23 cellular contexts compared by ENCODE assay signal in the genomic region with DNA sequence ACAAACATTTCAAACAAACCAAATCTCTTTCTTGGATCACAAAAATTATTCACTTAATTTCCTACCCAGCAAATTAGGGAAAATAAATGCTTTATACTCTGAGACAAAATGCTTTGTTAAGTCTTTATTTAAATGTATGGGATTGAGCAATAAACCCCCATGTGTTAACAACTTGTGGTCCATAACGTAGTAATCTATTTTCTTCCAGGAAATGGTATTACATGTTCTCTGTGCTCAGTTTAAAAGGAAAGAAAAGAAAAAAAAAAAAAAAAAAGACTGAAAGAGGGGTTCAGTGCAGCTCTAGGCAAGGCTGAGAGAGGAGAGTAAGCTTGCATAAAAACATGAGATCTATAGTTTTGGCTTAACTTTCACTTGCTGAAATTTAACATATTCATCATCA.
"Had no signal": no experiment of that assay in that cellular context is flagged by ENCODE, and none has a peak within 500 bp of the region (broad histone marks: within the 10 kb centered on the region; RNA-seq: fewer than 3 reads in every experiment).

No MANE protein-coding gene starts in this region.

- H3K27ac ChIP-seq: body of pancreas, cardiac muscle cell, sigmoid colon, stomach, suprapubic skin, tibial nerve had no signal

- H3K27ac Mint-ChIP-seq: activated CD4-positive, alpha-beta memory T cell treated with anti-CD3 and anti-CD28 coated beads for 36 hours; activated naive CD4-positive, alpha-beta T cell treated with anti-CD3 and anti-CD28 coated beads, Interleukin-2, amount 10 ng/mL, durations not matched to agents 7 days and 5 days; mesothelial cell of epicardium; progenitor cell of endocrine pancreas; stimulated activated memory B cell treated with anti-CD40 and anti-IgM and Interleukin-4, amounts not matched to agents 10 μg/mL and 1 μg/mL and 100 μg/mL, for 72 hours had no signal

- H3K4me1 Mint-ChIP-seq: activated naive CD4-positive, alpha-beta T cell treated with anti-CD3 and anti-CD28 coated beads, Interleukin-2, amount 10 ng/mL, durations not matched to agents 7 days and 5 days; mesothelial cell of epicardium; naive thymus-derived CD8-positive, alpha-beta T cell; stimulated activated memory B cell treated with anti-CD40 and anti-IgM and Interleukin-4, amounts not matched to agents 10 μg/mL and 1 μg/mL and 100 μg/mL, for 72 hours had no signal

- FAIRE-seq: endometrium had no signal

- H3K4me3 Mint-ChIP-seq: activated CD4-positive, alpha-beta memory T cell treated with anti-CD3 and anti-CD28 coated beads for 36 hours; activated naive CD4-positive, alpha-beta T cell treated with anti-CD3 and anti-CD28 coated beads, Interleukin-2, amount 10 ng/mL, durations not matched to agents 7 days and 5 days; mesothelial cell of epicardium; naive thymus-derived CD8-positive, alpha-beta T cell; stimulated activated memory B cell treated with anti-CD40 and anti-IgM and Interleukin-4, amounts not matched to agents 10 μg/mL and 1 μg/mL and 100 μg/mL, for 72 hours had no signal

- H3K9me3 Mint-ChIP-seq: activated CD4-positive, alpha-beta memory T cell treated with anti-CD3 and anti-CD28 coated beads for 36 hours; activated naive CD4-positive, alpha-beta T cell treated with anti-CD3 and anti-CD28 coated beads, Interleukin-2, amount 10 ng/mL, durations not matched to agents 7 days and 5 days; mesothelial cell of epicardium; naive thymus-derived CD8-positive, alpha-beta T cell; stimulated activated memory B cell treated with anti-CD40 and anti-IgM and Interleukin-4, amounts not matched to agents 10 μg/mL and 1 μg/mL and 100 μg/mL, for 72 hours had no signal

- H3K4me1 ChIP-seq: body of pancreas, sigmoid colon, stomach, suprapubic skin, tibial nerve had no signal

- H3K9me3 ChIP-seq: body of pancreas, sigmoid colon, stomach, suprapubic skin, tibial nerve had no signal

- H3K4me3 ChIP-seq: body of pancreas, cardiac muscle cell, sigmoid colon, smooth muscle cell, stomach, suprapubic skin, tibial nerve had no signal

- H3K4me2 ChIP-seq: smooth muscle cell had no signal

- ATAC-seq: body of pancreas; left lobe of liver; naive thymus-derived CD8-positive, alpha-beta T cell; stimulated activated memory B cell treated with anti-CD40 and anti-IgM and Interleukin-4, amounts not matched to agents 10 μg/mL and 1 μg/mL and 100 μg/mL, for 72 hours had no signal

- DNase-seq: activated CD4-positive, alpha-beta memory T cell treated with anti-CD3 and anti-CD28 coated beads for 36 hours; activated CD4-positive, alpha-beta T cell treated with anti-CD3 and anti-CD28 coated beads for 48 hours; activated effector memory CD4-positive, alpha-beta T cell treated with anti-CD3 and anti-CD28 coated beads, Interleukin-2, amount 50 U/mL, for 16 hours; activated naive CD4-positive, alpha-beta T cell treated with anti-CD3 and anti-CD28 coated beads, Interleukin-2, amount 10 ng/mL, durations not matched to agents 7 days and 5 days; activated T-cell treated with anti-CD3 and anti-CD28 coated beads, Interleukin-2, amount 50 U/mL, for 48 hours; body of pancreas; cortex of kidney; effector CD4-positive, alpha-beta T cell; foreskin fibroblast; naive thymus-derived CD8-positive, alpha-beta T cell; retina; sigmoid colon; stimulated activated CD4-positive, alpha-beta T cell treated with anti-CD3 and anti-CD28 coated beads, Interleukin-15, amount 100 ng/mL, for 24 hours; stomach had no signal

- H3K27me3 Mint-ChIP-seq: activated CD4-positive, alpha-beta memory T cell treated with anti-CD3 and anti-CD28 coated beads for 36 hours; activated naive CD4-positive, alpha-beta T cell treated with anti-CD3 and anti-CD28 coated beads, Interleukin-2, amount 10 ng/mL, durations not matched to agents 7 days and 5 days; naive thymus-derived CD8-positive, alpha-beta T cell; progenitor cell of endocrine pancreas; stimulated activated memory B cell treated with anti-CD40 and anti-IgM and Interleukin-4, amounts not matched to agents 10 μg/mL and 1 μg/mL and 100 μg/mL, for 72 hours had no signal

- H3K27me3 ChIP-seq: body of pancreas, cardiac muscle cell, sigmoid colon, stomach, suprapubic skin, tibial nerve had no signal
